14 cellular contexts compared by ENCODE assay signal in genomic region chr10:112783653-112784426, GRCh38.
DNase-seq lines count a peak whose midpoint lies in the region; ATAC-seq and TF ChIP-seq lines count a peak whose summit lies in the region.
"Had no signal": no experiment of that assay in that cellular context is flagged by ENCODE, and none has a peak within 500 bp of the region (broad histone marks: within the 10 kb centered on the region; RNA-seq: fewer than 3 reads in every experiment).

No MANE protein-coding gene starts in this region.

- H3K36me3 ChIP-seq in parathyroid adenoma (ENCODE audit: control insufficient read depth, insufficient read depth, low read length) (no peaks in the 10 kb centered on the region), left lung (no peaks in the 10 kb centered on the region)
- H3K36me3 ChIP-seq: upper lobe of right lung had no signal

- TF ChIP-seq CTCF in foreskin keratinocyte (conservative IDR thresholded peaks at IDR 0.05): no peak
- TF ChIP-seq CTCF in parathyroid adenoma (IDR thresholded peaks at IDR 0.05): no peak
- TF ChIP-seq CTCF in left lung (IDR thresholded peaks at IDR 0.05): no peak

- no peaks in the 10 kb centered on the region for H3K9me3 ChIP-seq in parathyroid adenoma (ENCODE audit: control insufficient read depth, low read length)
- H3K9me3 ChIP-seq in left lung: peaks cover 0 to 6% of the 10 kb centered on the region in 2 donors
- H3K9me3 ChIP-seq: upper lobe of right lung had no signal

- H3K4me1 ChIP-seq in foreskin keratinocyte (peaks cover 17% of the 10 kb centered on the region), parathyroid adenoma (peaks cover 16% of the 10 kb centered on the region), left lung (no peaks in the 10 kb centered on the region)

- H3K27ac ChIP-seq in foreskin keratinocyte: no peak overlapping the region
- peak overlapping the region; percentile 48 for H3K27ac ChIP-seq in parathyroid adenoma
- no peak overlapping the region for H3K27ac ChIP-seq in caudate nucleus (ENCODE audit: low read depth, low read length)
- no peak overlapping the region for H3K27ac ChIP-seq in left lung
- H3K27ac ChIP-seq: upper lobe of right lung had no signal

- no peaks in the 10 kb centered on the region for H3K79me2 ChIP-seq in parathyroid adenoma

- no peak overlapping the region for H3K9ac ChIP-seq in parathyroid adenoma

- H3K4me2 ChIP-seq in parathyroid adenoma (ENCODE audit: low read length): peak overlapping the region; percentile 46

- H2AFZ ChIP-seq in parathyroid adenoma: peak overlapping the region; percentile 63

- intact Hi-C loops in left lung (cut with DNase I): no loop called here

- ATAC-seq in foreskin keratinocyte: peak; percentile 64
- no peak for ATAC-seq in left lung
- ATAC-seq: K562, natural killer cell, upper lobe of right lung had no signal

- DNase-seq in DMS79 treated with DMSO at 0.1 percent for 48 hours (lab: John Stamatoyannopoulos, UW) (peak; percentile 30), DMS79 (lab: John Stamatoyannopoulos, UW) (no peak), NCI-H510A (lab: John Stamatoyannopoulos, UW) (peak; percentile 48), foreskin keratinocyte (peak in 1 of 2 donors; percentile 23), caudate nucleus (lab: John Stamatoyannopoulos, UW) (no peak), left lung (no peak), kidney glomerular epithelial cell (lab: John Stamatoyannopoulos, UW) (no peak)
- DNase-seq: 8988T; natural killer cell; RPMI8226; stimulated activated CD4-positive, alpha-beta T cell treated with anti-CD3 and anti-CD28 coated beads, Interleukin-12 subunit alpha, Interleukin-12 subunit beta, amount 100 ng/mL, for 4 hours; upper lobe of right lung had no signal

- H3K27me3 ChIP-seq in foreskin keratinocyte (no peaks in the 10 kb centered on the region), parathyroid adenoma (ENCODE audit: control insufficient read depth, insufficient read depth, low read length) (no peaks in the 10 kb centered on the region), left lung (no peaks in the 10 kb centered on the region)
- H3K27me3 ChIP-seq: upper lobe of right lung had no signal

- H3K4me3 ChIP-seq in parathyroid adenoma (ENCODE audit: low read depth, low read length) (no peak overlapping the region), left lung (no peak overlapping the region)
- H3K4me3 ChIP-seq: K562, upper lobe of right lung had no signal

Comparison
In these comparisons a context has a peak if more than half of its experiments do, and no peak if none do; other contexts are left out.
1. DNase-seq: peak in DMS79 treated with DMSO at 0.1 percent for 48 hours (single experiment) and NCI-H510A (single experiment); none in DMS79 (single experiment), caudate nucleus (0 of 61), left lung (0 of 2) and kidney glomerular epithelial cell (single experiment).